1 cellular context compared by ENCODE assay signal in genomic region chr6:2275207-2275891, GRCh38.
TF ChIP-seq lines count a peak whose summit lies in the region.

No MANE protein-coding gene starts in this region.

TF ChIP-seq in IMR-90, 13 proteins besides CTCF, POLR2A, EP300 and RAD21 (continued from another document):
- TF ChIP-seq, protein P1, sequence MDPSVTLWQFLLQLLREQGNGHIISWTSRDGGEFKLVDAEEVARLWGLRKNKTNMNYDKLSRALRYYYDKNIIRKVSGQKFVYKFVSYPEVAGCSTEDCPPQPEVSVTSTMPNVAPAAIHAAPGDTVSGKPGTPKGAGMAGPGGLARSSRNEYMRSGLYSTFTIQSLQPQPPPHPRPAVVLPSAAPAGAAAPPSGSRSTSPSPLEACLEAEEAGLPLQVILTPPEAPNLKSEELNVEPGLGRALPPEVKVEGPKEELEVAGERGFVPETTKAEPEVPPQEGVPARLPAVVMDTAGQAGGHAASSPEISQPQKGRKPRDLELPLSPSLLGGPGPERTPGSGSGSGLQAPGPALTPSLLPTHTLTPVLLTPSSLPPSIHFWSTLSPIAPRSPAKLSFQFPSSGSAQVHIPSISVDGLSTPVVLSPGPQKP (IDR thresholded peaks at IDR 0.05; ENCODE audit: borderline replicate concordance, low read depth, low read length) = no peak
- TF ChIP-seq MAFK (IDR thresholded peaks at IDR 0.05; ENCODE audit: low read depth, low read length) (no peak), MXI1 (IDR thresholded peaks at IDR 0.05; ENCODE audit: borderline replicate concordance, low read depth, low read length) (no peak), RFX5 (IDR thresholded peaks at IDR 0.05; ENCODE audit: low read depth, low read length) (no peak), CHD1 (IDR thresholded peaks at IDR 0.05; ENCODE audit: low read depth, low read length) (no peak), FOS (IDR thresholded peaks at IDR 0.05; ENCODE audit: low read depth, low read length) (no peak), BHLHE40 (IDR thresholded peaks at IDR 0.05; ENCODE audit: low read depth, low read length) (peak; percentile 90), CEBPB (IDR thresholded peaks at IDR 0.05; ENCODE audit: low read depth, low read length) (no peak), RCOR1 (IDR thresholded peaks at IDR 0.05; ENCODE audit: insufficient replicate concordance, low read length) (no peak)
